Comparison of ENCODE assay signal across 26 cellular contexts in genomic region chr14:96752594-96752993, GRCh38. TPM values are rescaled to one million over a fixed set of nuclear protein-coding genes. Genes with fewer than 3 reads are reported as not detected.
DNase-seq lines count a peak whose midpoint lies in the region; ATAC-seq and TF ChIP-seq lines count a peak whose summit lies in the region.
"Had no signal": no experiment of that assay in that cellular context is flagged by ENCODE, and none has a peak within 500 bp of the region (broad histone marks: within the 10 kb centered on the region; RNA-seq: fewer than 3 reads in every experiment).

No MANE protein-coding gene starts in this region.

- no peak overlapping the region for H4K8ac ChIP-seq in IMR-90 (ENCODE audit: low read depth in 2 of 2, low read length in 2 of 2)

- no peak overlapping the region for H2BK15ac ChIP-seq in IMR-90 (ENCODE audit: low read depth, low read length)

- DNase-seq in AG10803 (ENCODE audit: low read depth) (peak; percentile 43), IMR-90 (peak; percentile 5), NOMO-1 treated with dmso at 0.1 percent for 144 hours (lab: John Stamatoyannopoulos, UW; ENCODE audit: unreplicated experiment) (peak; percentile 45), coronary artery (ENCODE audit: low spot score) (peak; percentile 38), LoVo (ENCODE audit: low spot score) (no peak), SK-N-SH (no peak)
- DNase-seq in activated naive CD4-positive, alpha-beta T cell treated with Interleukin-2 at 50 U/mL for 16 hours, result no peak
- DNase-seq: activated CD4-positive, alpha-beta T cell treated with anti-CD3 and anti-CD28 coated beads, Interleukin-2, amount 50 U/mL, for 4 hours; activated CD4-positive, CD25-positive, alpha-beta regulatory T cell; activated CD8-positive, alpha-beta memory T cell treated with anti-CD3 and anti-CD28 coated beads, Interleukin-2, amount 50 U/mL, for 4 hours; aorta; CD8-positive, alpha-beta T cell; colonic mucosa; effector memory CD4-positive, alpha-beta T cell; erythroblast; foreskin keratinocyte; kidney glomerular epithelial cell; lower lobe of right lung; NCI-H774; nephron progenitor cell; pancreas; retina; T-cell; transverse colon had no signal

- no peaks in the 10 kb centered on the region for H3K36me3 ChIP-seq in IMR-90 (ENCODE audit: control insufficient read depth, insufficient read depth, low read length)
- no peaks in the 10 kb centered on the region for H3K36me3 ChIP-seq in SK-N-SH (replicated peaks in 1 of 2; ENCODE audit: control insufficient read depth in 1 of 2, insufficient read depth in 2 of 2, low read length in 1 of 2)
- H3K36me3 ChIP-seq: colonic mucosa, lower lobe of right lung, pancreas, SJCRH30, transverse colon had no signal

- no peak overlapping the region for H3K14ac ChIP-seq in IMR-90 (replicated peaks; ENCODE audit: low read depth, low read length)

- H3K4ac ChIP-seq in IMR-90 (ENCODE audit: low read depth, low read length), result no peak overlapping the region

- H3K27me3 ChIP-seq in IMR-90 (ENCODE audit: control insufficient read depth, insufficient read depth, low read length) (peaks cover 2% of the 10 kb centered on the region), SK-N-SH (ENCODE audit: insufficient read depth) (no peaks in the 10 kb centered on the region; the same call in 1 of the 2 replicates)
- H3K27me3 ChIP-seq: colonic mucosa, SJCRH30, transverse colon had no signal

- H3K4me1 ChIP-seq in IMR-90 (ENCODE audit: control insufficient read depth, insufficient read depth, low read length), result no peaks in the 10 kb centered on the region
- peaks cover 0 to 12% of the 10 kb centered on the region in 2 experiments; a peak in 1 of 4 replicates for H3K4me1 ChIP-seq in SK-N-SH (ENCODE audit: control insufficient read depth in 1 of 2, insufficient read depth in 2 of 2, low read depth in 1 of 2, low read length in 1 of 2)
- H3K4me1 ChIP-seq: colonic mucosa, foreskin keratinocyte, lower lobe of right lung, pancreas, transverse colon had no signal

- dilution Hi-C loops in IMR-90 (cut with HindIII; ENCODE audit: low sequenced_read_pairs, unreplicated experiment), result no loop called here

- no peak overlapping the region for H3K27ac ChIP-seq in IMR-90 (ENCODE audit: insufficient read depth, low read length)
- H3K27ac ChIP-seq in coronary artery, result no peak overlapping the region
- H3K27ac ChIP-seq in SK-N-SH (ENCODE audit: low read depth in 2 of 2, low read length in 1 of 2), result no peak overlapping the region
- H3K27ac ChIP-seq: colonic mucosa, foreskin keratinocyte, lower lobe of right lung, pancreas, SJCRH30, transverse colon had no signal

- no peak overlapping the region for H2BK120ac ChIP-seq in IMR-90 (ENCODE audit: low read depth, low read length)

- H3K4me3 ChIP-seq in AG10803 (ENCODE audit: low read length) (no peak overlapping the region), IMR-90 (ENCODE audit: insufficient read depth, low read depth, low read length) (no peak overlapping the region), coronary artery (no peak overlapping the region), SK-N-SH (ENCODE audit: low read depth in 2 of 2, low read length in 1 of 2) (no peak overlapping the region)
- H3K4me3 ChIP-seq: colonic mucosa, lower lobe of right lung, pancreas, SJCRH30, transverse colon had no signal

- H3K9me3 ChIP-seq in IMR-90 (ENCODE audit: control insufficient read depth, insufficient read depth, low read length) (no peaks in the 10 kb centered on the region), SK-N-SH (no peaks in the 10 kb centered on the region)
- H3K9me3 ChIP-seq: colonic mucosa, lower lobe of right lung, pancreas, SJCRH30, transverse colon had no signal

- no peak overlapping the region for H3K9ac ChIP-seq in IMR-90 (ENCODE audit: low read depth, low read length)
- no peak overlapping the region for H3K9ac ChIP-seq in SK-N-SH

- no CpG with 5 or more reads among the region's 3 CpGs for WGBS in IMR-90 (ENCODE audit: extremely low coverage in 2 of 2, insufficient read length in 1 of 2), 2 experiments
- WGBS in SK-N-SH (ENCODE audit: low lambda C conversion rate), result 55% methylated on average over 3 of the region's 3 CpGs

- H3K18ac ChIP-seq in IMR-90 (ENCODE audit: low read depth, low read length), result no peak overlapping the region

- TF ChIP-seq EP300 in SK-N-SH (IDR thresholded peaks at IDR 0.05; ENCODE audit: borderline replicate concordance in 1 of 2, low read depth in 1 of 2, low read length in 1 of 2), result no peak

- no peak for TF ChIP-seq CTCF in AG10803 (conservative IDR thresholded peaks at IDR 0.05; ENCODE audit: low read length)
- TF ChIP-seq CTCF in IMR-90 (conservative IDR thresholded peaks at IDR 0.05; ENCODE audit: low read depth, low read length), result no peak
- no peak for TF ChIP-seq CTCF in coronary artery (IDR thresholded peaks at IDR 0.05)
- no peak for TF ChIP-seq CTCF in SK-N-SH (IDR thresholded peaks at IDR 0.05)

- no peaks in the 10 kb centered on the region for H3K9me1 ChIP-seq in IMR-90 (ENCODE audit: insufficient read depth, low read length)

- H4K5ac ChIP-seq in IMR-90 (ENCODE audit: low read depth, low read length), result no peak overlapping the region

- H3K79me2 ChIP-seq in SK-N-SH (ENCODE audit: insufficient read depth), result no peaks in the 10 kb centered on the region

- intact Hi-C loops in IMR-90 (cut with micrococcal nuclease), result no loop called here

- ATAC-seq in IMR-90 (ENCODE audit: low read depth), result no peak
- no peak for ATAC-seq in GM18909 (IDR thresholded peaks at IDR 0.05; ENCODE audit: poor library complexity, unreplicated experiment)
- ATAC-seq: CD8-positive, alpha-beta T cell; foreskin keratinocyte; lower lobe of right lung; pancreas; T-cell had no signal

- POLR2A ChIA-PET in IMR-90 (lab: Charles Lee; ENCODE audit: unreplicated experiment) (no interaction called here), SK-N-SH (lab: Yijun Ruan, JAX) (no interaction called here)

- no peaks in the 10 kb centered on the region for H4K20me1 ChIP-seq in IMR-90 (ENCODE audit: insufficient read depth, low read length)
- no peaks in the 10 kb centered on the region for H4K20me1 ChIP-seq in SK-N-SH (ENCODE audit: insufficient read depth)

- no peak overlapping the region for H2BK20ac ChIP-seq in IMR-90 (ENCODE audit: low read depth, low read length)

- TF ChIP-seq POLR2A in IMR-90 (IDR thresholded peaks at IDR 0.05; ENCODE audit: low read depth, low read length), result no peak

- no peak for TF ChIP-seq RAD21 in IMR-90 (IDR thresholded peaks at IDR 0.05; ENCODE audit: low read length)
- TF ChIP-seq RAD21 in SK-N-SH (IDR thresholded peaks at IDR 0.05; ENCODE audit: low read length), result no peak

- in situ Hi-C loops in IMR-90 (cut with MboI; ENCODE audit: low sequenced_read_pairs), result no loop called here

- CTCF ChIA-PET in IMR-90 (lab: Yijun Ruan, JAX), result interaction anchor here (0.9 kb wide), 1 partner anchor 11 kb away, joined by 3 read pairs; no protein-coding TSS in a partner anchor
- CTCF ChIA-PET in SK-N-SH (lab: Yijun Ruan, JAX), result no interaction called here

- no peak overlapping the region for H4K91ac ChIP-seq in IMR-90 (ENCODE audit: insufficient read depth, low read depth, low read length)

- no peak overlapping the region for H3K4me2 ChIP-seq in IMR-90 (ENCODE audit: low read depth, low read length)
- no peak overlapping the region for H3K4me2 ChIP-seq in SK-N-SH

- H2AFZ ChIP-seq in IMR-90 (replicated peaks; ENCODE audit: low read length, poor library complexity) (no peak overlapping the region), SK-N-SH (ENCODE audit: low read depth) (no peak overlapping the region)

- no peak overlapping the region for H3K23ac ChIP-seq in IMR-90 (ENCODE audit: low read depth, low read length)

- no peak overlapping the region for H2BK5ac ChIP-seq in IMR-90 (ENCODE audit: low read depth, low read length, poor library complexity, severe bottlenecking)

- no peak overlapping the region for H2AK9ac ChIP-seq in IMR-90 (replicated peaks; ENCODE audit: low read depth, low read length, poor library complexity)

- H3K79me1 ChIP-seq in IMR-90 (ENCODE audit: low read depth in 1 of 2, low read length in 2 of 2), result no peaks in the 10 kb centered on the region

- no peaks in the 10 kb centered on the region for H3K9me2 ChIP-seq in SK-N-SH

- no peaks in the 10 kb centered on the region for H3F3A ChIP-seq in SK-N-SH (replicated peaks; ENCODE audit: insufficient read depth)

- BruUV-seq in IMR-90 (replicated peaks; lab: Mats Ljungman, UMichigan), result no TSS peak

- H3K56ac ChIP-seq in IMR-90 (ENCODE audit: extremely low read depth, insufficient read depth, low read length), result no peak overlapping the region

- H2AK5ac ChIP-seq in IMR-90 (ENCODE audit: low read depth, low read length), result no peak overlapping the region

TF ChIP-seq in IMR-90, 13 proteins besides CTCF, POLR2A, EP300 and RAD21 (continues in another document):
- TF ChIP-seq NFE2L2 (IDR thresholded peaks at IDR 0.05; ENCODE audit: low read depth, low read length) (no peak), FOS (IDR thresholded peaks at IDR 0.05; ENCODE audit: low read depth, low read length) (no peak), USF2 (IDR thresholded peaks at IDR 0.05; ENCODE audit: low read depth, low read length) (no peak), MAFK (IDR thresholded peaks at IDR 0.05; ENCODE audit: low read depth, low read length) (no peak)

TF ChIP-seq in SK-N-SH, 30 proteins besides CTCF, POLR2A, EP300 and RAD21 (continues in another document):
- TF ChIP-seq PBX3 (IDR thresholded peaks at IDR 0.05), result no peak
- no peak for TF ChIP-seq IRF3 (IDR thresholded peaks at IDR 0.05; ENCODE audit: low read depth, low read length)

RNA-seq across cellular contexts. Expression of gene VRK1, which starts 44.6 kb away (rescaled TPM):
- total RNA-seq in IMR-90 (2012; rRNA removed), result 19.9 and 41.7 TPM in 2 replicates
- polyA plus RNA-seq in IMR-90 (2012; rRNA removed) (10.9 and 14.2 TPM in 2 replicates), SK-N-SH (2012; rRNA removed) (8.6 and 9.1 TPM in 2 replicates)
- 1.2 and 1.3 TPM in 2 replicates for polyA plus RNA-seq in IMR-90 (2012; cell fraction: cytosol; rRNA removed)
- polyA plus RNA-seq in IMR-90 (2012; cell fraction: nucleus; rRNA removed; ENCODE audit: low replicate concordance), result 0.91 and 3.7 TPM in 2 replicates
- polyA plus RNA-seq in SK-N-SH (2012; cell fraction: cytosol; rRNA removed), result 11.5 and 15.9 TPM in 2 replicates
- 3.9 and 6.4 TPM in 2 replicates for polyA plus RNA-seq in SK-N-SH (2012; cell fraction: nucleus; rRNA removed)

Comparison
In these comparisons a context has a peak if more than half of its experiments do, and no peak if none do; other contexts are left out.
1. DNase-seq: peak in AG10803 (single experiment), IMR-90 (single experiment), NOMO-1 treated with dmso at 0.1 percent for 144 hours (single experiment) and coronary artery (single experiment); none in activated naive CD4-positive, alpha-beta T cell treated with Interleukin-2 at 50 U/mL for 16 hours (single experiment), LoVo (single experiment) and SK-N-SH (single experiment).